11 cellular contexts compared by ENCODE assay signal in genomic region chr9:127540664-127541041, GRCh38.
DNase-seq lines count a peak whose midpoint lies in the region; ATAC-seq and TF ChIP-seq lines count a peak whose summit lies in the region.
"Had no signal": no experiment of that assay in that cellular context is flagged by ENCODE, and none has a peak within 500 bp of the region (broad histone marks: within the 10 kb centered on the region; RNA-seq: fewer than 3 reads in every experiment).

No MANE protein-coding gene starts in this region.

- H3K27ac ChIP-seq in ascending aorta: peak overlapping the region; percentile 79 to 82
- peak overlapping the region; percentile 12 to 65 for H3K27ac ChIP-seq in testis
- H3K27ac ChIP-seq: HL-60 had no signal

- WGBS in testis, 2 donors: 74 to 77% methylated on average over 5 to 13 of the region's 13 CpGs

- H3K9me3 ChIP-seq in ascending aorta: no peaks in the 10 kb centered on the region
- H3K9me3 ChIP-seq in testis: no peaks in the 10 kb centered on the region

- intact Hi-C loops in ascending aorta (cut with DNase I) (loop anchor here (2.0 kb wide), 1 partner anchor 38 kb away; no protein-coding TSS in a partner anchor), testis (cut with DNase I; ENCODE audit: low total_unique reads) (no loop called here)

- H3K4me1 ChIP-seq in ascending aorta (peaks cover 41 to 63% of the 10 kb centered on the region in 2 donors), testis (peaks cover 61% of the 10 kb centered on the region)

- no peak for ATAC-seq in HG02610 (IDR thresholded peaks at IDR 0.05; ENCODE audit: unreplicated experiment)
- ATAC-seq in GM21381 (IDR thresholded peaks at IDR 0.05; ENCODE audit: unreplicated experiment): no peak

- TF ChIP-seq CTCF in HFF-Myc (IDR thresholded peaks at IDR 0.05; ENCODE audit: low read depth, low read length, missing control alignments) (peak; percentile 18), ascending aorta (IDR thresholded peaks at IDR 0.05) (no peak), testis (IDR thresholded peaks at IDR 0.05) (no peak)

- H3K36me3 ChIP-seq in ascending aorta (no peaks in the 10 kb centered on the region), testis (ENCODE audit: low read depth, missing control alignments) (no peaks in the 10 kb centered on the region)

- H3K4me3 ChIP-seq in HFF-Myc (replicated peaks; ENCODE audit: low read depth, low read length) (no peak overlapping the region), ascending aorta (no peak overlapping the region), testis (no peak overlapping the region)

- H3K27me3 ChIP-seq in ascending aorta (no peaks in the 10 kb centered on the region), testis (no peaks in the 10 kb centered on the region)

- TF ChIP-seq POLR2A in testis (IDR thresholded peaks at IDR 0.05): no peak

- no peak for DNase-seq in HFF-Myc (ENCODE audit: extremely low read depth, low read depth)
- no peak for DNase-seq in ascending aorta (ENCODE audit: low spot score in 2 of 2)
- DNase-seq in iPS-NIHi11 (ENCODE audit: low spot score): peak; percentile 76
- DNase-seq in testis: no peak
- DNase-seq in midbrain (lab: John Stamatoyannopoulos, UW): no peak
- no peak for DNase-seq in retina
- DNase-seq: activated CD4-positive, alpha-beta T cell treated with anti-CD3 and anti-CD28 coated beads for 48 hours; T-helper 1 cell had no signal
